ENCODE assay signal across 9 cellular contexts in genomic region chr6:42441059-42441471, GRCh38. TPM values are rescaled to one million over a fixed set of nuclear protein-coding genes. Genes with fewer than 3 reads are reported as not detected.
DNase-seq lines count a peak whose midpoint lies in the region; ATAC-seq and TF ChIP-seq lines count a peak whose summit lies in the region.
"Had no signal": no experiment of that assay in that cellular context is flagged by ENCODE, and none has a peak within 500 bp of the region (broad histone marks: within the 10 kb centered on the region; RNA-seq: fewer than 3 reads in every experiment).

No MANE protein-coding gene starts in this region.

- WGBS in thyroid gland, 2 donors: 60 to 72% methylated on average over 4 of the region's 4 CpGs

- peak; percentile 17 for ATAC-seq in activated CD4-positive, alpha-beta T cell treated with anti-CD3 and anti-CD28 coated beads for 36 hours
- peak in 1 of 2 donors; percentile 25 for ATAC-seq in lower lobe of right lung
- no peak for ATAC-seq in GM21786 (IDR thresholded peaks at IDR 0.05; ENCODE audit: unreplicated experiment)
- no peak for ATAC-seq in GM18858 (IDR thresholded peaks at IDR 0.05; ENCODE audit: unreplicated experiment)

- CTCF ChIA-PET in activated CD4-positive, alpha-beta T cell treated with anti-CD3 and anti-CD28 coated beads for 36 hours (lab: Charles Lee): interaction anchor here (0.7 to 3.1 kb wide), 8 partner anchors 10 to 106 kb away, joined by 3 to 13 read pairs (median 6); no protein-coding TSS in a partner anchor

- H3K9me3 Mint-ChIP-seq in activated CD4-positive, alpha-beta T cell treated with anti-CD3 and anti-CD28 coated beads for 36 hours (ENCODE audit: low read depth): no peaks in the 10 kb centered on the region
- H3K9me3 Mint-ChIP-seq in activated CD4-positive, alpha-beta T cell treated with anti-CD3 and anti-CD28 coated beads, Interleukin-2, amount 10 ng/mL, durations not matched to agents 24 days and 14 days: no peaks in the 10 kb centered on the region
- H3K9me3 Mint-ChIP-seq: memory B cell had no signal

- TF ChIP-seq CTCF in coronary artery (IDR thresholded peaks at IDR 0.05) (no peak), lower lobe of right lung (IDR thresholded peaks at IDR 0.05) (no peak), thyroid gland (IDR thresholded peaks at IDR 0.05) (no peak)

- peak overlapping the region; percentile 51 for H3K4me3 Mint-ChIP-seq in activated CD4-positive, alpha-beta T cell treated with anti-CD3 and anti-CD28 coated beads for 36 hours
- H3K4me3 Mint-ChIP-seq in activated CD4-positive, alpha-beta T cell treated with anti-CD3 and anti-CD28 coated beads, Interleukin-2, amount 10 ng/mL, durations not matched to agents 24 days and 14 days: no peak overlapping the region
- H3K4me3 Mint-ChIP-seq: memory B cell had no signal

- peaks cover 19% of the 10 kb centered on the region for H3K4me1 ChIP-seq in lower lobe of right lung
- peaks cover 0 to 6% of the 10 kb centered on the region in 2 donors for H3K4me1 ChIP-seq in thyroid gland

- H3K36me3 Mint-ChIP-seq in activated CD4-positive, alpha-beta T cell treated with anti-CD3 and anti-CD28 coated beads for 36 hours (ENCODE audit: low read depth): peaks cover 7% of the 10 kb centered on the region
- peaks cover 22% of the 10 kb centered on the region for H3K36me3 Mint-ChIP-seq in activated CD4-positive, alpha-beta T cell treated with anti-CD3 and anti-CD28 coated beads, Interleukin-2, amount 10 ng/mL, durations not matched to agents 24 days and 14 days (ENCODE audit: low read depth)

- intact Hi-C loops in activated CD4-positive, alpha-beta T cell treated with anti-CD3 and anti-CD28 coated beads for 36 hours (cut with DNase I, micrococcal nuclease): no loop called here
- intact Hi-C loops in activated CD4-positive, alpha-beta T cell treated with anti-CD3 and anti-CD28 coated beads, Interleukin-2, amount 10 ng/mL, durations not matched to agents 24 days and 14 days (cut with micrococcal nuclease): no loop called here
- intact Hi-C loops in lower lobe of right lung (cut with DNase I) (no loop called here), thyroid gland (cut with DNase I) (no loop called here)

- no peaks in the 10 kb centered on the region for H3K27me3 Mint-ChIP-seq in activated CD4-positive, alpha-beta T cell treated with anti-CD3 and anti-CD28 coated beads for 36 hours
- H3K27me3 Mint-ChIP-seq in activated CD4-positive, alpha-beta T cell treated with anti-CD3 and anti-CD28 coated beads, Interleukin-2, amount 10 ng/mL, durations not matched to agents 24 days and 14 days: no peaks in the 10 kb centered on the region
- H3K27me3 Mint-ChIP-seq: memory B cell had no signal

- POLR2A ChIA-PET in activated CD4-positive, alpha-beta T cell treated with anti-CD3 and anti-CD28 coated beads for 36 hours (lab: Charles Lee): interaction anchor here (0.6 to 1.3 kb wide), 2 partner anchors 8 to 101 kb away, joined by 3 read pairs; no protein-coding TSS in a partner anchor

- no peak for TF ChIP-seq POLR2A in thyroid gland (IDR thresholded peaks at IDR 0.05)

- H3K36me3 ChIP-seq in lower lobe of right lung (no peaks in the 10 kb centered on the region), thyroid gland (no peaks in the 10 kb centered on the region)

- peaks cover 58% of the 10 kb centered on the region for H3K4me1 Mint-ChIP-seq in activated CD4-positive, alpha-beta T cell treated with anti-CD3 and anti-CD28 coated beads for 36 hours
- peaks cover 29% of the 10 kb centered on the region for H3K4me1 Mint-ChIP-seq in activated CD4-positive, alpha-beta T cell treated with anti-CD3 and anti-CD28 coated beads, Interleukin-2, amount 10 ng/mL, durations not matched to agents 24 days and 14 days

- H3K27ac Mint-ChIP-seq in activated CD4-positive, alpha-beta T cell treated with anti-CD3 and anti-CD28 coated beads for 36 hours: peak overlapping the region; percentile 66
- H3K27ac Mint-ChIP-seq in activated CD4-positive, alpha-beta T cell treated with anti-CD3 and anti-CD28 coated beads, Interleukin-2, amount 10 ng/mL, durations not matched to agents 24 days and 14 days: no peak overlapping the region
- H3K27ac Mint-ChIP-seq: memory B cell had no signal

- H3K27me3 ChIP-seq in lower lobe of right lung (ENCODE audit: low read depth) (no peaks in the 10 kb centered on the region), thyroid gland (no peaks in the 10 kb centered on the region)

- no peak for DNase-seq in activated CD4-positive, alpha-beta T cell treated with anti-CD3 and anti-CD28 coated beads for 36 hours
- no peak for DNase-seq in activated CD4-positive, alpha-beta T cell treated with anti-CD3 and anti-CD28 coated beads, Interleukin-2, amount 10 ng/mL, durations not matched to agents 24 days and 14 days
- DNase-seq in coronary artery (ENCODE audit: low spot score) (no peak), lower lobe of right lung (no peak), thyroid gland (peak in 1 of 2 donors; percentile 4), iPS-NIHi11 (ENCODE audit: low spot score) (no peak)

- H3K4me3 ChIP-seq in coronary artery (peak overlapping the region; percentile 25), lower lobe of right lung (peak overlapping the region; percentile 12), thyroid gland (replicated peaks in 1 of 3) (no peak overlapping the region)

- no peaks in the 10 kb centered on the region for H3K9me3 ChIP-seq in lower lobe of right lung
- no peaks in the 10 kb centered on the region for H3K9me3 ChIP-seq in thyroid gland

- peak overlapping the region in 1 of 2 donors; percentile 75 for H3K27ac ChIP-seq in coronary artery
- H3K27ac ChIP-seq in lower lobe of right lung: peak overlapping the region; percentile 59
- peak overlapping the region in 2 of 3 donors; percentile 15 to 31 for H3K27ac ChIP-seq in thyroid gland

RNA-seq across cellular contexts. Expression of gene TRERF1, which starts 10.7 kb away (rescaled TPM):
- 10 to 100 TPM; 12.2 to 14.5 TPM for total RNA-seq in activated CD4-positive, alpha-beta T cell treated with anti-CD3 and anti-CD28 coated beads for 36 hours
- total RNA-seq in activated CD4-positive, alpha-beta T cell treated with anti-CD3 and anti-CD28 coated beads, Interleukin-2, amount 10 ng/mL, durations not matched to agents 24 days and 14 days: 37.0 and 37.3 TPM in 2 replicates
- total RNA-seq in lower lobe of right lung: 5.6 TPM
- 1 to 10 TPM; 1.6 to 4.1 (median 2.6) TPM for total RNA-seq in thyroid gland

Comparison
In these comparisons a context has a peak if more than half of its experiments do, and no peak if none do; other contexts are left out.
1. H3K4me3 ChIP-seq: peak in coronary artery (single experiment) and lower lobe of right lung (single experiment); none in thyroid gland (0 of 3).